Comparison of ENCODE assay signal across 30 cellular contexts in the genomic region with DNA sequence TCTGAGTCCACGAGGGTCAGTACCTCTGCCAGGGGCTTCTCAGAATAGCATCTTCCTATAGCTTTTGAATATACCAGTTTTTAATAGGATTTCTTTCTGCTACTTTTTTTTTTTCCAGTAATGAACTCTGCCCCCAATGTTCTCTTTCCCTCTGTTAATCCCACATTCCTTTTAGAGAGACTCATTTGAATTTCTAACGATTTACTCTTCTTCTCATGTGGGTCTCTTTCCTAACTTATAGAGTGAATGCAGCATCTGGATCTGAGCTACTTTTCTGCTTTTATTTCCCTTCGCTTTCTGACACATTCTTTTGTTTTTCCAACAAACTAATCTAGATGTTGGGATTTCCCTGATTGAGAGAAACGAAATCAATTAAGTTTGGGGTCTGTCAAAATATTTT.
"Had no signal": no experiment of that assay in that cellular context is flagged by ENCODE, and none has a peak within 500 bp of the region (broad histone marks: within the 10 kb centered on the region; RNA-seq: fewer than 3 reads in every experiment).

No MANE protein-coding gene starts in this region.

- ATAC-seq: activated CD4-positive, alpha-beta T cell treated with anti-CD3 and anti-CD28 coated beads for 36 hours; activated CD8-positive, alpha-beta memory T cell treated with anti-CD3 and anti-CD28 coated beads, Interleukin-2, amount 10 ng/mL, durations not matched to agents 7 days and 5 days; activated CD8-positive, alpha-beta T cell treated with anti-CD3 and anti-CD28 coated beads, Interleukin-2, amount 10 ng/mL, durations not matched to agents 7 days and 5 days; activated naive CD8-positive, alpha-beta T cell treated with anti-CD3 and anti-CD28 coated beads, Interleukin-2, amount 50 U/mL, for 24 hours; effector memory CD8-positive, alpha-beta T cell; foreskin keratinocyte; gastrocnemius medialis; heart left ventricle had no signal

- H3K4me1 ChIP-seq: esophagus muscularis mucosa, foreskin keratinocyte, gastrocnemius medialis, heart left ventricle had no signal

- H3K36me3 ChIP-seq: brain microvascular endothelial cell, esophagus muscularis mucosa, gastrocnemius medialis, heart left ventricle had no signal

- DNase-seq: activated CD4-positive, alpha-beta memory T cell treated with anti-CD3 and anti-CD28 coated beads for 36 hours; activated CD4-positive, alpha-beta T cell treated with anti-CD3 and anti-CD28 coated beads for 36 hours; activated CD4-positive, alpha-beta T cell treated with anti-CD3 and anti-CD28 coated beads, Interleukin-2, amount 10 ng/mL, durations not matched to agents 24 days and 14 days; activated CD4-positive, CD25-positive, alpha-beta regulatory T cell; activated CD4-positive, CD25-positive, alpha-beta regulatory T cell treated with anti-CD3 and anti-CD28 coated beads, Interleukin-2, amount 50 U/mL, for 72 hours; activated CD8-positive, alpha-beta memory T cell treated with anti-CD3 and anti-CD28 coated beads, Interleukin-2, amount 10 ng/mL, durations not matched to agents 7 days and 5 days; activated CD8-positive, alpha-beta memory T cell treated with anti-CD3 and anti-CD28 coated beads, Interleukin-2, amount 50 U/mL, for 4 hours; activated CD8-positive, alpha-beta T cell treated with anti-CD3 and anti-CD28 coated beads, Interleukin-2, amount 10 ng/mL, durations not matched to agents 7 days and 5 days; activated effector memory CD4-positive, alpha-beta T cell treated with anti-CD3 and anti-CD28 coated beads, Interleukin-2, amount 50 U/mL, for 16 hours; activated naive CD4-positive, alpha-beta T cell treated with anti-CD3 and anti-CD28 coated beads for 36 hours; activated naive CD8-positive, alpha-beta T cell treated with anti-CD3 and anti-CD28 coated beads for 36 hours; activated naive CD8-positive, alpha-beta T cell treated with anti-CD3 and anti-CD28 coated beads, Interleukin-2, amount 50 U/mL, for 24 hours; activated T-cell treated with anti-CD3 and anti-CD28 coated beads, Interleukin-2, amount 50 U/mL, for 1 hour; activated T-cell treated with anti-CD3 and anti-CD28 coated beads, Interleukin-2, amount 50 U/mL, for 48 hours; brain microvascular endothelial cell; cortex of kidney; dermis blood vessel endothelial cell; effector CD4-positive, alpha-beta T cell; effector memory CD8-positive, alpha-beta T cell; erythroblast; foreskin keratinocyte; gastrocnemius medialis; glutamatergic neuron; heart left ventricle; T-helper 2 cell had no signal

- H3K36me3 Mint-ChIP-seq: activated CD4-positive, alpha-beta memory T cell treated with anti-CD3 and anti-CD28 coated beads for 36 hours; activated CD8-positive, alpha-beta memory T cell treated with anti-CD3 and anti-CD28 coated beads, Interleukin-2, amount 10 ng/mL, durations not matched to agents 7 days and 5 days; activated naive CD4-positive, alpha-beta T cell treated with anti-CD3 and anti-CD28 coated beads, Interleukin-2, amount 50 U/mL, for 24 hours; activated naive CD8-positive, alpha-beta T cell treated with anti-CD3 and anti-CD28 coated beads for 36 hours had no signal

- H3K27ac ChIP-seq: brain microvascular endothelial cell, esophagus muscularis mucosa, foreskin keratinocyte, gastrocnemius medialis, heart left ventricle had no signal

- H3K9me3 Mint-ChIP-seq: activated CD4-positive, alpha-beta memory T cell treated with anti-CD3 and anti-CD28 coated beads for 36 hours; activated CD4-positive, alpha-beta T cell treated with anti-CD3 and anti-CD28 coated beads, Interleukin-2, amount 10 ng/mL, durations not matched to agents 24 days and 14 days; activated naive CD4-positive, alpha-beta T cell treated with anti-CD3 and anti-CD28 coated beads for 36 hours; activated naive CD4-positive, alpha-beta T cell treated with anti-CD3 and anti-CD28 coated beads, Interleukin-2, amount 50 U/mL, for 24 hours; activated naive CD8-positive, alpha-beta T cell treated with anti-CD3 and anti-CD28 coated beads for 36 hours; activated naive CD8-positive, alpha-beta T cell treated with anti-CD3 and anti-CD28 coated beads, Interleukin-2, amount 50 U/mL, for 24 hours; activated T-helper 1 cell treated with anti-CD3 and anti-CD28 coated beads, Interleukin-12 subunit alpha, Interleukin-12 subunit beta, Interleukin-2, Interleukin-4 antibody, amounts not matched to agents 30 ng/mL and 10 ng/mL and 1 ng/mL, durations not matched to agents 14 hours and 24 hours and 36 hours; activated T-helper 2 cell treated with anti-CD3 and anti-CD28 coated beads, Interferon-gamma antibody, Interleukin-2, Interleukin-4, amounts not matched to agents 10 μg/mL and 5 μg/mL and 100 μg/mL, durations not matched to agents 14 hours and 24 hours and 36 hours; central memory CD8-positive, alpha-beta T cell; effector memory CD8-positive, alpha-beta T cell had no signal

- H3K9me3 ChIP-seq: gastrocnemius medialis had no signal

- H3K27me3 Mint-ChIP-seq: activated CD4-positive, alpha-beta T cell treated with anti-CD3 and anti-CD28 coated beads for 36 hours; activated naive CD8-positive, alpha-beta T cell treated with anti-CD3 and anti-CD28 coated beads, Interleukin-2, amount 50 U/mL, for 24 hours had no signal

- H3K27me3 ChIP-seq: brain microvascular endothelial cell, esophagus muscularis mucosa, foreskin keratinocyte, gastrocnemius medialis, heart left ventricle had no signal

- H3K27ac Mint-ChIP-seq: activated CD4-positive, alpha-beta memory T cell treated with anti-CD3 and anti-CD28 coated beads for 36 hours; activated CD4-positive, alpha-beta T cell treated with anti-CD3 and anti-CD28 coated beads for 36 hours; activated CD4-positive, alpha-beta T cell treated with anti-CD3 and anti-CD28 coated beads, Interleukin-2, amount 10 ng/mL, durations not matched to agents 24 days and 14 days; activated CD8-positive, alpha-beta memory T cell treated with anti-CD3 and anti-CD28 coated beads, Interleukin-2, amount 10 ng/mL, durations not matched to agents 7 days and 5 days; activated CD8-positive, alpha-beta T cell treated with anti-CD3 and anti-CD28 coated beads, Interleukin-2, amount 10 ng/mL, durations not matched to agents 7 days and 5 days; activated naive CD4-positive, alpha-beta T cell treated with anti-CD3 and anti-CD28 coated beads for 36 hours; activated naive CD4-positive, alpha-beta T cell treated with anti-CD3 and anti-CD28 coated beads, Interleukin-2, amount 50 U/mL, for 24 hours; activated naive CD8-positive, alpha-beta T cell treated with anti-CD3 and anti-CD28 coated beads for 36 hours; activated naive CD8-positive, alpha-beta T cell treated with anti-CD3 and anti-CD28 coated beads, Interleukin-2, amount 50 U/mL, for 24 hours; activated T-helper 1 cell treated with anti-CD3 and anti-CD28 coated beads, Interleukin-12 subunit alpha, Interleukin-12 subunit beta, Interleukin-2, Interleukin-4 antibody, amounts not matched to agents 30 ng/mL and 10 ng/mL and 1 ng/mL, durations not matched to agents 14 hours and 24 hours and 36 hours; activated T-helper 2 cell treated with anti-CD3 and anti-CD28 coated beads, Interferon-gamma antibody, Interleukin-2, Interleukin-4, amounts not matched to agents 10 μg/mL and 5 μg/mL and 100 μg/mL, durations not matched to agents 14 hours and 24 hours and 36 hours; effector memory CD8-positive, alpha-beta T cell had no signal

- H3K4me1 Mint-ChIP-seq: activated CD4-positive, alpha-beta T cell treated with anti-CD3 and anti-CD28 coated beads for 36 hours; activated CD4-positive, alpha-beta T cell treated with anti-CD3 and anti-CD28 coated beads, Interleukin-2, amount 10 ng/mL, durations not matched to agents 24 days and 14 days; activated CD8-positive, alpha-beta memory T cell treated with anti-CD3 and anti-CD28 coated beads, Interleukin-2, amount 10 ng/mL, durations not matched to agents 7 days and 5 days; activated naive CD4-positive, alpha-beta T cell treated with anti-CD3 and anti-CD28 coated beads, Interleukin-2, amount 50 U/mL, for 24 hours; activated naive CD8-positive, alpha-beta T cell treated with anti-CD3 and anti-CD28 coated beads for 36 hours; activated naive CD8-positive, alpha-beta T cell treated with anti-CD3 and anti-CD28 coated beads, Interleukin-2, amount 50 U/mL, for 24 hours; central memory CD8-positive, alpha-beta T cell had no signal

- H3K4me3 Mint-ChIP-seq: activated CD4-positive, alpha-beta memory T cell treated with anti-CD3 and anti-CD28 coated beads for 36 hours; activated CD4-positive, alpha-beta T cell treated with anti-CD3 and anti-CD28 coated beads for 36 hours; activated CD4-positive, alpha-beta T cell treated with anti-CD3 and anti-CD28 coated beads, Interleukin-2, amount 10 ng/mL, durations not matched to agents 24 days and 14 days; activated CD8-positive, alpha-beta memory T cell treated with anti-CD3 and anti-CD28 coated beads, Interleukin-2, amount 10 ng/mL, durations not matched to agents 7 days and 5 days; activated CD8-positive, alpha-beta T cell treated with anti-CD3 and anti-CD28 coated beads, Interleukin-2, amount 10 ng/mL, durations not matched to agents 7 days and 5 days; activated naive CD4-positive, alpha-beta T cell treated with anti-CD3 and anti-CD28 coated beads for 36 hours; activated naive CD4-positive, alpha-beta T cell treated with anti-CD3 and anti-CD28 coated beads, Interleukin-2, amount 50 U/mL, for 24 hours; activated naive CD8-positive, alpha-beta T cell treated with anti-CD3 and anti-CD28 coated beads for 36 hours; activated naive CD8-positive, alpha-beta T cell treated with anti-CD3 and anti-CD28 coated beads, Interleukin-2, amount 50 U/mL, for 24 hours; activated T-helper 1 cell treated with anti-CD3 and anti-CD28 coated beads, Interleukin-12 subunit alpha, Interleukin-12 subunit beta, Interleukin-2, Interleukin-4 antibody, amounts not matched to agents 30 ng/mL and 10 ng/mL and 1 ng/mL, durations not matched to agents 14 hours and 24 hours and 36 hours; central memory CD8-positive, alpha-beta T cell; effector memory CD8-positive, alpha-beta T cell had no signal

- H3K4me3 ChIP-seq: esophagus muscularis mucosa, gastrocnemius medialis, heart left ventricle had no signal
